Comparison of ENCODE assay signal across 30 cellular contexts in genomic region chr20:15705975-15706374, GRCh38.
"Had no signal": no experiment of that assay in that cellular context is flagged by ENCODE, and none has a peak within 500 bp of the region (broad histone marks: within the 10 kb centered on the region; RNA-seq: fewer than 3 reads in every experiment).

No MANE protein-coding gene starts in this region.

- H3K4me1 ChIP-seq: colonic mucosa, gastrocnemius medialis, heart left ventricle, left lung, neural progenitor cell, parathyroid adenoma, right atrium auricular region, suprapubic skin, transverse colon, upper lobe of right lung, uterus had no signal

- H3K9me3 ChIP-seq: colonic mucosa, gastrocnemius medialis, heart left ventricle, left lung, mucosa of descending colon, right atrium auricular region, suprapubic skin, transverse colon, upper lobe of right lung, uterus had no signal

- H2AFZ ChIP-seq: hepatocyte, neural progenitor cell, parathyroid adenoma had no signal

- FAIRE-seq: endometrium, islet of Langerhans had no signal

- H3K9ac ChIP-seq: neural progenitor cell, parathyroid adenoma had no signal

- H3K36me3 ChIP-seq: colonic mucosa, gastrocnemius medialis, heart left ventricle, left lung, neural progenitor cell, right atrium auricular region, suprapubic skin, transverse colon, upper lobe of right lung, uterus had no signal

- H3K79me2 ChIP-seq: hepatocyte, parathyroid adenoma had no signal

- H3K4me2 ChIP-seq: hepatocyte, neural progenitor cell, smooth muscle cell had no signal

- H3K27ac ChIP-seq: colonic mucosa, epithelial cell of prostate, gastrocnemius medialis, heart left ventricle, hepatocyte, left lung, neural progenitor cell, parathyroid adenoma, right atrium auricular region, suprapubic skin, transverse colon, upper lobe of right lung, uterus had no signal

- H3K4me3 ChIP-seq: colonic mucosa, gastrocnemius medialis, heart left ventricle, hepatocyte, left lung, mucosa of descending colon, neural progenitor cell, right atrium auricular region, smooth muscle cell, suprapubic skin, transverse colon, upper lobe of right lung, uterus had no signal

- H3K27me3 ChIP-seq: colonic mucosa, gastrocnemius medialis, heart left ventricle, hepatocyte, left lung, neural progenitor cell, right atrium auricular region, suprapubic skin, transverse colon, upper lobe of right lung, uterus had no signal

- DNase-seq: colonic mucosa; effector memory CD4-positive, alpha-beta T cell; gastrocnemius medialis; heart left ventricle; left cardiac atrium; left lung; mesenchymal stem cell; mucosa of descending colon; naive B cell; stimulated activated CD4-positive, alpha-beta T cell treated with anti-CD3 and anti-CD28 coated beads, Interleukin-12 subunit alpha, Interleukin-12 subunit beta, amount 100 ng/mL, for 4 hours; stimulated activated CD4-positive, alpha-beta T cell treated with anti-CD3 and anti-CD28 coated beads, Interleukin-1b, Interleukin-23, amount 100 ng/mL, for 48 hours; stimulated activated CD4-positive, alpha-beta T cell treated with anti-CD3 and anti-CD28 coated beads, Interleukin-4, amount 100 ng/mL, for 1 hour; stimulated activated CD8-positive, alpha-beta memory T cell treated with anti-CD3 and anti-CD28 coated beads, Interleukin-4, amount 100 ng/mL, for 48 hours; stimulated activated naive CD4-positive, alpha-beta T cell; stimulated activated naive CD8-positive, alpha-beta T cell treated with anti-CD3 and anti-CD28 coated beads, Interleukin-15, amount 100 ng/mL, for 72 hours; transverse colon; upper lobe of right lung; uterus had no signal

- ATAC-seq: esophagus mucosa; gastrocnemius medialis; heart left ventricle; left cardiac atrium; left lung; mucosa of descending colon; natural killer cell treated with Interleukin-12 subunit alpha and Interleukin-12 subunit beta and Interleukin-15 and Interleukin-18, amount 100 ng/mL, for 72 hours; sciatic nerve; stimulated activated naive CD8-positive, alpha-beta T cell treated with anti-CD3 and anti-CD28 coated beads, Interleukin-15, amount 100 ng/mL, for 72 hours; upper lobe of right lung had no signal
